Comparison of ENCODE assay signal across 34 cellular contexts in the genomic region with DNA sequence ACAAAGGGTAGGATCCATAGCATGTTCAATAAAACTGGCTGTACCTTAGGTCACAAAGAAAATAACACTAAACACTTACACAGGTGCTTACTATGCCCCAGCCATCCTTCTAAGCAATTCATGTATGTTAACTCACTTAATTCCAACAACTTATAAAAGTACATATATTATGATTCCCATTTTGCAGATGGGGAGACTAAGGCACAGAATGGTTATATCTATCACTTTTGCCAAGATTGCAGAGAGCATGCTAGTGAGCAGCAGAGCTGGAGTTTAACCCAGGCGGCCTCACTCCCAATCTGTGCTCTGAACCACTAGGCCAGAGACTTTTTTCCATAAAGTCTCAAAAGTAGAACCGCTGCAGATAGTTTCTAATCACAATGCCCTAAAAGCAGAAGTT.
"Had no signal": no experiment of that assay in that cellular context is flagged by ENCODE, and none has a peak within 500 bp of the region (broad histone marks: within the 10 kb centered on the region; RNA-seq: fewer than 3 reads in every experiment).

No MANE protein-coding gene starts in this region.

- FAIRE-seq: astrocyte, bronchial epithelial cell had no signal

- H3K27me3 ChIP-seq: adrenal gland, ascending aorta, body of pancreas, brain microvascular endothelial cell, breast epithelium, cardiac muscle cell had no signal

- DNase-seq: activated effector memory CD4-positive, alpha-beta T cell treated with anti-CD3 and anti-CD28 coated beads, Interleukin-2, amount 50 U/mL, for 16 hours; activated effector memory CD4-positive, alpha-beta T cell treated with Interleukin-2 at 50 U/mL for 16 hours; activated gamma-delta T cell; activated gamma-delta T cell treated with Interleukin-2 at 50 U/mL for 16 hours; activated naive CD4-positive, alpha-beta T cell; activated naive CD4-positive, alpha-beta T cell treated with anti-CD3 and anti-CD28 coated beads for 36 hours; activated naive CD4-positive, alpha-beta T cell treated with anti-CD3 and anti-CD28 coated beads, Interleukin-2, amount 10 ng/mL, durations not matched to agents 7 days and 5 days; activated naive CD4-positive, alpha-beta T cell treated with anti-CD3 and anti-CD28 coated beads, Interleukin-2, amount 50 U/mL, for 16 hours; activated naive CD4-positive, alpha-beta T cell treated with Interleukin-2 at 50 U/mL for 16 hours; activated naive CD8-positive, alpha-beta T cell treated with anti-CD3 and anti-CD28 coated beads for 36 hours; activated naive CD8-positive, alpha-beta T cell treated with anti-CD3 and anti-CD28 coated beads, Interleukin-2, amount 10 ng/mL, durations not matched to agents 7 days and 5 days; activated naive CD8-positive, alpha-beta T cell treated with anti-CD3 and anti-CD28 coated beads, Interleukin-2, amount 50 U/mL, for 24 hours; activated T-cell treated with anti-CD3 and anti-CD28 coated beads, Interleukin-2, amount 50 U/mL, for 1 hour; activated T-cell treated with anti-CD3 and anti-CD28 coated beads, Interleukin-2, amount 50 U/mL, for 24 hours; activated T-cell treated with anti-CD3 and anti-CD28 coated beads, Interleukin-2, amount 50 U/mL, for 4 hours; activated T-cell treated with anti-CD3 and anti-CD28 coated beads, Interleukin-2, amount 50 U/mL, for 48 hours; activated T-cell treated with anti-CD3 and anti-CD28 coated beads, Interleukin-2, amount 50 U/mL, for 72 hours; adrenal gland; amniotic stem cell; amygdala; anterior cingulate cortex; aorta; body of pancreas; brain microvascular endothelial cell; caudate nucleus; central memory CD4-positive, alpha-beta T cell; cerebellar nuclear complex had no signal

- H3K4me1 ChIP-seq: adrenal gland, ascending aorta, body of pancreas, breast epithelium had no signal

- H3K36me3 ChIP-seq: adrenal gland, ascending aorta, brain microvascular endothelial cell, breast epithelium, cardiac muscle cell had no signal

- ATAC-seq: activated naive CD4-positive, alpha-beta T cell treated with anti-CD3 and anti-CD28 coated beads, Interleukin-2, amount 50 U/mL, for 72 hours; activated naive CD8-positive, alpha-beta T cell treated with anti-CD3 and anti-CD28 coated beads, Interleukin-2, amount 50 U/mL, for 24 hours; activated T-cell treated with anti-CD3 and anti-CD28 coated beads, Interleukin-2, amount 50 U/mL, for 4 hours; activated T-cell treated with anti-CD3 and anti-CD28 coated beads, Interleukin-2, amount 50 U/mL, for 72 hours; activated T-helper 17 cell treated with anti-CD3 and anti-CD28 coated beads, Interleukin-2, amount 50 U/mL, for 72 hours; body of pancreas had no signal

- H3K9me3 ChIP-seq: adrenal gland, body of pancreas had no signal

- H3K4me3 ChIP-seq: adrenal gland, ascending aorta, body of pancreas, breast epithelium, cardiac muscle cell had no signal

- H3K27ac ChIP-seq: adrenal gland, ascending aorta, body of pancreas, brain microvascular endothelial cell, breast epithelium, cardiac muscle cell had no signal
